In the genomic region with DNA sequence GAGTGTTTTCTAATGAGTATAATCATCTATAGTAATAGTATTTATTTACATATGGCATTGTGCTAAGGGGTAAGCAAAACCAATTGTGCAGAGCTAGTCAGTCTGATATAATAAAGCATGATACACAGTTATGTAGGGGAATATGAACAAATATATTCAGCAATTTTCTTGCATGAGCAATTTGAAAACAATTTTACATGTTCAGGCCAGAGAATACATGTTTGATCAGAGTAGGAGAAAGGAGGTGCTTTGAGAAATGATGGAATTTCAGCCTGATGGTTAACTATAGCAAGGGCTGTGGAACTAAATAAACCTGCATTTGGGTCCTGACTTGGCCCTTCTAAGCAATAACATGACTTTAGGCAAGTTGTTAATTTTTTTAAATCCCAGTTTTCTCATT, we compare ENCODE assay signal across 2 cellular contexts.
TF ChIP-seq lines count a peak whose summit lies in the region.

No MANE protein-coding gene starts in this region.

TF ChIP-seq in SK-N-SH treated with all-trans-retinoic acid at 6 μM for 48 hours, 23 proteins besides CTCF, POLR2A, EP300 and RAD21 (continued from another document):
- TF ChIP-seq TSHZ2 (CRISPR knock-in tag; IDR thresholded peaks at IDR 0.05) (no peak), TCF4 (CRISPR knock-in tag; IDR thresholded peaks at IDR 0.05; ENCODE audit: borderline replicate concordance) (no peak), ZFP30 (CRISPR knock-in tag; IDR thresholded peaks at IDR 0.05) (no peak), ZFP3 (CRISPR knock-in tag; IDR thresholded peaks at IDR 0.05) (no peak), SNAI2 (CRISPR knock-in tag; IDR thresholded peaks at IDR 0.05) (no peak), CREB5 (CRISPR knock-in tag; IDR thresholded peaks at IDR 0.05; ENCODE audit: low read depth) (no peak), ZNF8 (CRISPR knock-in tag; IDR thresholded peaks at IDR 0.05) (no peak), ARNTL (CRISPR knock-in tag; IDR thresholded peaks at IDR 0.05; ENCODE audit: borderline replicate concordance, low read depth) (no peak), ZNF565 (CRISPR knock-in tag; conservative IDR thresholded peaks at IDR 0.05; ENCODE audit: low read depth) (no peak), BACH2 (CRISPR knock-in tag; IDR thresholded peaks at IDR 0.05; ENCODE audit: borderline replicate concordance) (no peak), CSDC2 (CRISPR knock-in tag; IDR thresholded peaks at IDR 0.05) (no peak)
- TF ChIP-seq, protein P1, sequence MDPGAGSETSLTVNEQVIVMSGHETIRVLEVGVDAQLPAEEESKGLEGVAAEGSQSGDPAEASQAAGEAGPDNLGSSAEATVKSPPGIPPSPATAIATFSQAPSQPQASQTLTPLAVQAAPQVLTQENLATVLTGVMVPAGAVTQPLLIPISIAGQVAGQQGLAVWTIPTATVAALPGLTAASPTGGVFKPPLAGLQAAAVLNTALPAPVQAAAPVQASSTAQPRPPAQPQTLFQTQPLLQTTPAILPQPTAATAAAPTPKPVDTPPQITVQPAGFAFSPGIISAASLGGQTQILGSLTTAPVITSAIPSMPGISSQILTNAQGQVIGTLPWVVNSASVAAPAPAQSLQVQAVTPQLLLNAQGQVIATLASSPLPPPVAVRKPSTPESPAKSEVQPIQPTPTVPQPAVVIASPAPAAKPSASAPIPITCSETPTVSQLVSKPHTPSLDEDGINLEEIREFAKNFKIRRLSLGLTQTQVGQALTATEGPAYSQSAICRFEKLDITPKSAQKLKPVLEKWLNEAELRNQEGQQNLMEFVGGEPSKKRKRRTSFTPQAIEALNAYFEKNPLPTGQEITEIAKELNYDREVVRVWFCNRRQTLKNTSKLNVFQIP (CRISPR knock-in tag; IDR thresholded peaks at IDR 0.05; ENCODE audit: borderline replicate concordance, low read depth) = no peak
- TF ChIP-seq, protein P2, sequence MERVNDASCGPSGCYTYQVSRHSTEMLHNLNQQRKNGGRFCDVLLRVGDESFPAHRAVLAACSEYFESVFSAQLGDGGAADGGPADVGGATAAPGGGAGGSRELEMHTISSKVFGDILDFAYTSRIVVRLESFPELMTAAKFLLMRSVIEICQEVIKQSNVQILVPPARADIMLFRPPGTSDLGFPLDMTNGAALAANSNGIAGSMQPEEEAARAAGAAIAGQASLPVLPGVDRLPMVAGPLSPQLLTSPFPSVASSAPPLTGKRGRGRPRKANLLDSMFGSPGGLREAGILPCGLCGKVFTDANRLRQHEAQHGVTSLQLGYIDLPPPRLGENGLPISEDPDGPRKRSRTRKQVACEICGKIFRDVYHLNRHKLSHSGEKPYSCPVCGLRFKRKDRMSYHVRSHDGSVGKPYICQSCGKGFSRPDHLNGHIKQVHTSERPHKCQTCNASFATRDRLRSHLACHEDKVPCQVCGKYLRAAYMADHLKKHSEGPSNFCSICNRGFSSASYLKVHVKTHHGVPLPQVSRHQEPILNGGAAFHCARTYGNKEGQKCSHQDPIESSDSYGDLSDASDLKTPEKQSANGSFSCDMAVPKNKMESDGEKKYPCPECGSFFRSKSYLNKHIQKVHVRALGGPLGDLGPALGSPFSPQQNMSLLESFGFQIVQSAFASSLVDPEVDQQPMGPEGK (CRISPR knock-in tag; IDR thresholded peaks at IDR 0.05; ENCODE audit: borderline replicate concordance) = no peak

TF ChIP-seq in SK-N-SH, 30 proteins besides CTCF, POLR2A, EP300 and RAD21 (continued from another document):
- no peak for TF ChIP-seq REST (IDR thresholded peaks at IDR 0.05; ENCODE audit: low read depth, low read length)
- TF ChIP-seq, protein P3, sequence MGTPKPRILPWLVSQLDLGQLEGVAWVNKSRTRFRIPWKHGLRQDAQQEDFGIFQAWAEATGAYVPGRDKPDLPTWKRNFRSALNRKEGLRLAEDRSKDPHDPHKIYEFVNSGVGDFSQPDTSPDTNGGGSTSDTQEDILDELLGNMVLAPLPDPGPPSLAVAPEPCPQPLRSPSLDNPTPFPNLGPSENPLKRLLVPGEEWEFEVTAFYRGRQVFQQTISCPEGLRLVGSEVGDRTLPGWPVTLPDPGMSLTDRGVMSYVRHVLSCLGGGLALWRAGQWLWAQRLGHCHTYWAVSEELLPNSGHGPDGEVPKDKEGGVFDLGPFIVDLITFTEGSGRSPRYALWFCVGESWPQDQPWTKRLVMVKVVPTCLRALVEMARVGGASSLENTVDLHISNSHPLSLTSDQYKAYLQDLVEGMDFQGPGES (IDR thresholded peaks at IDR 0.05; ENCODE audit: low read depth, low read length) = no peak
- TF ChIP-seq MXI1 (IDR thresholded peaks at IDR 0.05; ENCODE audit: low read depth, low read length) = no peak
- no peak for TF ChIP-seq JUND (IDR thresholded peaks at IDR 0.05)
- TF ChIP-seq GATA2 (CRISPR knock-in tag; IDR thresholded peaks at IDR 0.05) = no peak
- TF ChIP-seq TAF1 (IDR thresholded peaks at IDR 0.05; ENCODE audit: borderline replicate concordance, low read depth, low read length) = no peak
TF ChIP-seq in SK-N-SH: peak in this region for 0.
